Comparison of ENCODE assay signal across 20 cellular contexts in the genomic region with DNA sequence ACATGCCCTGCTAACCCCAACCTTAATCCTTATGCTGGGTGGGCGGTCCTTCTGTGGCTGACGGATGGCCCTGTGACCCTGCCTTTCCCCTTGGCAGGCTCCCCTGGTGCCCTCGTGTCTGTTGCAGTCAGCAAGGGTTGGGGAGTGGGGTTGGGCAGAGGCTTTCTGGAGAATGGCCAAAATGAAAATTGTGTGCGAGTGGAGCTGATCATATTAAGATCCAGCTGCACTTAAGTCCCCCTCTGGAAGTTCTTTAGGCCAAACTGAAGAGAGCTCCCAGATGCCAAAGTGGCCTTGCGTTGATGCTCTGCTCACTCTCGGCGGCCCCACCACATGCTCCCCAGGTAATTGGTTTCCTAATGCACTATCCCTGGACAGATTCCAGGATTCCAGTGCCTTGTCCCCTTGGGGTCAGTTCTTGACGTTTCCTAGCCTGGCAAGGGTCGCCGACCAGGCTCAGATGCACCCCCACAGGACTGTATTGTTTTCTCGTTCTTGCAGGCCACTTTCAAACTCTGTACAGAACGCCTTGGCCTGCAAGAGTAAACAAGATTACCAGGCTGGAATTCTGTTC. TPM values are rescaled to one million over a fixed set of nuclear protein-coding genes. Genes with fewer than 3 reads are reported as not detected.
DNase-seq lines count a peak whose midpoint lies in the region; ATAC-seq, FAIRE-seq and TF ChIP-seq lines count a peak whose summit lies in the region.
"Had no signal": no experiment of that assay in that cellular context is flagged by ENCODE, and none has a peak within 500 bp of the region (broad histone marks: within the 10 kb centered on the region; RNA-seq: fewer than 3 reads in every experiment).

No MANE protein-coding gene starts in this region.

- no peaks in the 10 kb centered on the region for H3K9me2 ChIP-seq in GM23338 (ENCODE audit: insufficient read depth)

- H3K4me2 ChIP-seq in GM23338: no peak overlapping the region
- H3K4me2 ChIP-seq: KMS-11 had no signal

- CTCF ChIA-PET in RWPE1 (lab: Yijun Ruan, JAX): no interaction called here

- 0 out of 2 replicates have a peak, but pooled peaks cover 3% of the 10 kb centered on the region for H3F3A ChIP-seq in GM23338 (replicated peaks; ENCODE audit: low read depth)

- DNase-seq in GM23338 (ENCODE audit: low spot score) (no peak), SJSA1 (ENCODE audit: low read depth in 1 of 2, low spot score in 2 of 2) (peak in 1 of 2 experiments; percentile 60), glutamatergic neuron (peak; percentile 63), small intestine (no peak), GM20000 (ENCODE audit: low spot score) (no peak), endothelial cell (ENCODE audit: low spot score) (no peak), RWPE1 (ENCODE audit: low spot score) (no peak), T-helper 2 cell (no peak)
- DNase-seq: activated CD4-positive, alpha-beta T cell treated with anti-CD3 and anti-CD28 coated beads, Interleukin-2, amount 10 ng/mL, durations not matched to agents 7 days and 5 days; activated CD8-positive, alpha-beta memory T cell treated with anti-CD3 and anti-CD28 coated beads, Interleukin-2, amount 50 U/mL, for 4 hours; activated gamma-delta T cell; CD4-positive, alpha-beta T cell; central memory CD4-positive, alpha-beta T cell; effector memory CD4-positive, alpha-beta T cell; NCI-H2081; nephron progenitor cell; RPMI8226; stimulated activated naive CD4-positive, alpha-beta T cell had no signal

- WGBS in small intestine, 3 donors: 56 to 76% (median 72%) methylated on average over 12 of the region's 12 CpGs

- H3K4me3 ChIP-seq in GM23338: no peak overlapping the region
- H3K4me3 ChIP-seq in SJSA1: no peak overlapping the region
- H3K4me3 ChIP-seq in small intestine (ENCODE audit: low read depth in 1 of 2, low read length in 2 of 2): no peak overlapping the region
- H3K4me3 ChIP-seq: adrenal gland had no signal

- H3K36me3 Mint-ChIP-seq in GM23338 (ENCODE audit: low read depth) (no peaks in the 10 kb centered on the region), glutamatergic neuron (ENCODE audit: unreplicated experiment) (no peaks in the 10 kb centered on the region), endothelial cell (ENCODE audit: low read depth, unreplicated experiment) (peaks cover 3% of the 10 kb centered on the region)

- H3K27ac ChIP-seq in GM23338 (ENCODE audit: low read depth) (no peak overlapping the region), SJSA1 (peak overlapping the region; percentile 61), small intestine (ENCODE audit: low read depth in 1 of 2, low read length in 1 of 2) (peak overlapping the region; percentile 12 to 90), RWPE1 (no peak overlapping the region)
- H3K27ac ChIP-seq: KMS-11 had no signal

- H3K4me1 Mint-ChIP-seq in GM23338 (peaks cover 33% of the 10 kb centered on the region), glutamatergic neuron (ENCODE audit: low read depth, unreplicated experiment) (peaks cover 53% of the 10 kb centered on the region), endothelial cell (ENCODE audit: unreplicated experiment) (peaks cover 12% of the 10 kb centered on the region)

- H4K20me1 ChIP-seq in GM23338 (replicated peaks; ENCODE audit: insufficient read depth): no peaks in the 10 kb centered on the region

- peak overlapping the region; percentile 62 for H3K27ac Mint-ChIP-seq in GM23338
- peak overlapping the region; percentile 92 for H3K27ac Mint-ChIP-seq in glutamatergic neuron (ENCODE audit: unreplicated experiment)
- H3K27ac Mint-ChIP-seq in endothelial cell (ENCODE audit: unreplicated experiment): no peak overlapping the region
- H3K27ac Mint-ChIP-seq: activated CD4-positive, alpha-beta T cell treated with anti-CD3 and anti-CD28 coated beads, Interleukin-2, amount 10 ng/mL, durations not matched to agents 7 days and 5 days; CD4-positive, alpha-beta T cell; nephron progenitor cell had no signal

- no peaks in the 10 kb centered on the region for H3K79me2 ChIP-seq in GM23338 (replicated peaks; ENCODE audit: insufficient read depth)

- no peaks in the 10 kb centered on the region for H3K27me3 Mint-ChIP-seq in GM23338 (ENCODE audit: insufficient read depth, low read depth, poor library complexity)
- peaks cover 4% of the 10 kb centered on the region for H3K27me3 Mint-ChIP-seq in glutamatergic neuron (ENCODE audit: unreplicated experiment)
- H3K27me3 Mint-ChIP-seq in endothelial cell (ENCODE audit: unreplicated experiment): peaks cover 3% of the 10 kb centered on the region
- H3K27me3 Mint-ChIP-seq: activated CD4-positive, alpha-beta T cell treated with anti-CD3 and anti-CD28 coated beads, Interleukin-2, amount 10 ng/mL, durations not matched to agents 7 days and 5 days; CD4-positive, alpha-beta T cell had no signal

- no peaks in the 10 kb centered on the region for H3K9me3 Mint-ChIP-seq in GM23338
- H3K9me3 Mint-ChIP-seq in glutamatergic neuron (ENCODE audit: unreplicated experiment): peaks cover 15% of the 10 kb centered on the region
- no peaks in the 10 kb centered on the region for H3K9me3 Mint-ChIP-seq in endothelial cell (ENCODE audit: unreplicated experiment)
- H3K9me3 Mint-ChIP-seq: activated CD4-positive, alpha-beta T cell treated with anti-CD3 and anti-CD28 coated beads, Interleukin-2, amount 10 ng/mL, durations not matched to agents 7 days and 5 days; CD4-positive, alpha-beta T cell; nephron progenitor cell had no signal

- no peak for ATAC-seq in GM23338

- POLR2A ChIA-PET in RWPE1 (lab: Yijun Ruan, JAX; ENCODE audit: low non-redundant PET): no interaction called here

- no peak overlapping the region for H2AFZ ChIP-seq in GM23338

- no peak overlapping the region for H3K4me3 Mint-ChIP-seq in GM23338
- H3K4me3 Mint-ChIP-seq in glutamatergic neuron (ENCODE audit: unreplicated experiment): peak overlapping the region; percentile 49
- no peak overlapping the region for H3K4me3 Mint-ChIP-seq in endothelial cell (ENCODE audit: unreplicated experiment)
- H3K4me3 Mint-ChIP-seq: activated CD4-positive, alpha-beta T cell treated with anti-CD3 and anti-CD28 coated beads, Interleukin-2, amount 10 ng/mL, durations not matched to agents 7 days and 5 days; CD4-positive, alpha-beta T cell; nephron progenitor cell had no signal

- TF ChIP-seq CTCF in GM23338 (conservative IDR thresholded peaks at IDR 0.05; ENCODE audit: low read depth in 2 of 2) (no peak), glutamatergic neuron (IDR thresholded peaks at IDR 0.05; ENCODE audit: partially characterized antibody, unreplicated experiment) (no peak), GM20000 (IDR thresholded peaks at IDR 0.05; ENCODE audit: extremely low read depth, missing control alignments) (no peak), endothelial cell (IDR thresholded peaks at IDR 0.05; ENCODE audit: unreplicated experiment) (no peak), RWPE1 (conservative IDR thresholded peaks at IDR 0.05; ENCODE audit: low read depth) (no peak)

- FAIRE-seq in small intestine (lab: Jason Lieb, UNC): no peak

- H3K9me3 ChIP-seq in SJSA1 (replicated peaks): no peaks in the 10 kb centered on the region
- H3K9me3 ChIP-seq in small intestine (ENCODE audit: control insufficient read depth, low read depth): no peaks in the 10 kb centered on the region
- H3K9me3 ChIP-seq: adrenal gland had no signal

- H3K4me1 ChIP-seq in GM23338 (ENCODE audit: insufficient read depth) (peaks cover 15% of the 10 kb centered on the region; the same call in 1 of the 2 replicates), SJSA1 (replicated peaks) (peaks cover 96% of the 10 kb centered on the region), small intestine (ENCODE audit: control insufficient read depth in 2 of 2, insufficient read depth in 1 of 2, low read depth in 1 of 2, low read length in 1 of 2) (peaks cover 0 to 5% of the 10 kb centered on the region in 2 donors)

- H3K27me3 ChIP-seq in GM23338 (ENCODE audit: insufficient read depth) (no peaks in the 10 kb centered on the region), SJSA1 (replicated peaks) (no peaks in the 10 kb centered on the region), small intestine (ENCODE audit: control insufficient read depth in 2 of 2, insufficient read depth in 2 of 2, low read length in 2 of 2) (no peaks in the 10 kb centered on the region)
- H3K27me3 ChIP-seq: adrenal gland had no signal

- H3K36me3 ChIP-seq in GM23338 (ENCODE audit: insufficient read depth) (no peaks in the 10 kb centered on the region), SJSA1 (peaks cover 3% of the 10 kb centered on the region), small intestine (ENCODE audit: control insufficient read depth in 2 of 2, insufficient read depth in 2 of 2, low read length in 2 of 2) (peaks cover 0 to 2% of the 10 kb centered on the region in 2 donors)
- H3K36me3 ChIP-seq: adrenal gland had no signal

TF ChIP-seq in GM23338, 12 proteins besides CTCF, POLR2A, EP300 and RAD21 (continues in another document):
- TF ChIP-seq, protein P1, sequence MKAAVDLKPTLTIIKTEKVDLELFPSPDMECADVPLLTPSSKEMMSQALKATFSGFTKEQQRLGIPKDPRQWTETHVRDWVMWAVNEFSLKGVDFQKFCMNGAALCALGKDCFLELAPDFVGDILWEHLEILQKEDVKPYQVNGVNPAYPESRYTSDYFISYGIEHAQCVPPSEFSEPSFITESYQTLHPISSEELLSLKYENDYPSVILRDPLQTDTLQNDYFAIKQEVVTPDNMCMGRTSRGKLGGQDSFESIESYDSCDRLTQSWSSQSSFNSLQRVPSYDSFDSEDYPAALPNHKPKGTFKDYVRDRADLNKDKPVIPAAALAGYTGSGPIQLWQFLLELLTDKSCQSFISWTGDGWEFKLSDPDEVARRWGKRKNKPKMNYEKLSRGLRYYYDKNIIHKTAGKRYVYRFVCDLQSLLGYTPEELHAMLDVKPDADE (IDR thresholded peaks at IDR 0.05): no peak
- TF ChIP-seq JUNB (IDR thresholded peaks at IDR 0.05; ENCODE audit: unreplicated experiment): no peak
- TF ChIP-seq NANOG (IDR thresholded peaks at IDR 0.05; ENCODE audit: borderline replicate concordance): no peak
- TF ChIP-seq EZH2 (IDR thresholded peaks at IDR 0.05; ENCODE audit: low read depth, unreplicated experiment): no peak
- no peak for TF ChIP-seq STAT1 (IDR thresholded peaks at IDR 0.05; ENCODE audit: unreplicated experiment)

RNA-seq across cellular contexts. Expression of a gene that starts 16.4 kb away (rescaled TPM):
- total RNA-seq in GM23338 (2014; rRNA removed; shearing (Covaris generic)): 2.5 and 2.6 TPM in 2 replicates
- polyA plus RNA-seq in GM23338 (2016; fragmentation: Nextera tagmentation; extraction: Ambion mirVana): 0.31 and 1.4 TPM in 2 replicates
- 345 and 479 TPM in 2 replicates for total RNA-seq in SJSA1 (2014; rRNA removed; shearing (Covaris generic))
- total RNA-seq in glutamatergic neuron (ENCODE audit: unreplicated experiment): 74.9 TPM
- 10 to 100 TPM in 2 of 3 donors, 1 to 10 TPM in 1; 6.7 to 55.1 (median 36.5) TPM for polyA plus RNA-seq in small intestine
- 0.15 TPM for total RNA-seq in endothelial cell (ENCODE audit: unreplicated experiment)
- total RNA-seq: activated CD4-positive, alpha-beta T cell treated with anti-CD3 and anti-CD28 coated beads, Interleukin-2, amount 10 ng/mL, durations not matched to agents 7 days and 5 days; CD4-positive, alpha-beta T cell had no signal

RNA-seq across cellular contexts. Expression of a gene that starts 45.4 kb away (rescaled TPM):
- total RNA-seq in GM23338 (2014; rRNA removed; shearing (Covaris generic)): 10.3 and 10.8 TPM in 2 replicates
- 7.9 and 10.7 TPM in 2 replicates for polyA plus RNA-seq in GM23338 (2016; fragmentation: Nextera tagmentation; extraction: Ambion mirVana)
- total RNA-seq in SJSA1 (2014; rRNA removed; shearing (Covaris generic)): 78.0 and 127 TPM in 2 replicates
- 30.4 TPM for total RNA-seq in glutamatergic neuron (ENCODE audit: unreplicated experiment)
- polyA plus RNA-seq in small intestine: 10 to 100 TPM; 30.0 to 40.3 (median 39.2) TPM
- 27.3 TPM for total RNA-seq in endothelial cell (ENCODE audit: unreplicated experiment)

Comparison
In these comparisons a context has a peak if more than half of its experiments do, and no peak if none do; other contexts are left out.
1. H3K27ac ChIP-seq: peak in SJSA1 (single experiment) and small intestine (2 of 2); none in GM23338 (single experiment) and RWPE1 (single experiment).
2. RNA of a gene that starts 16.4 kb away (total RNA-seq): 345 to 479 TPM in SJSA1 and 74.9 TPM in glutamatergic neuron (single experiment); 2.5 to 2.6 TPM in GM23338 and 0.15 TPM in endothelial cell (single experiment); every median in the first group is over 10 times any median in the second.